ENCODE assay signal across 12 cellular contexts in the genomic region with DNA sequence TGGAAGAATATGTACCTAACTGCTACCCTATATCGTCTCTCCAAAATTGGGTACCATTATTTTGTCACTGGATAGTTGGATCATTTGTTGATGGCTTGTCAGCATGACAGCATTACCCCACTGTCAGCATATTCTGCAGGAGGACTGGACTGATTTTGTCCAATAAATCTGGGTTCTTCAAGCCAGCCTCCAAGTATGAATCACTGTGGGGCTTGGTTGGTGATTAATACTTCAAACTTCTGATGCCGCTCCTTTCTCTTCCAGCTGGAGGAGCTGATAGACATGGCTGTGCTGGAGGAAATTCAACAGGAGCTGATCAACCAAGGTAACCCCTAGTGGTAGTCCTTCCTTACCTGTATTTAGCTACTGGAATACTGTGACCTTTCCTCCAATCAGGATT. TPM values are rescaled to one million over a fixed set of nuclear protein-coding genes. Genes with fewer than 3 reads are reported as not detected.
DNase-seq lines count a peak whose midpoint lies in the region; ATAC-seq, FAIRE-seq and TF ChIP-seq lines count a peak whose summit lies in the region.
"Had no signal": no experiment of that assay in that cellular context is flagged by ENCODE, and none has a peak within 500 bp of the region (broad histone marks: within the 10 kb centered on the region; RNA-seq: fewer than 3 reads in every experiment).

No MANE protein-coding gene starts in this region.

- CTCF ChIA-PET in GM12878 (lab: Yijun Ruan, JAX) = interaction anchor here (1.2 kb wide), 1 partner anchor 17 kb away, joined by 4 read pairs; no protein-coding TSS in a partner anchor
- CTCF ChIA-PET in T-cell (lab: Charles Lee) = no interaction called here

- ATAC-seq in GM12878 (no peak), T-cell (replicated peaks in 1 of 4) (no peak), HG03354 (IDR thresholded peaks at IDR 0.05; ENCODE audit: poor library complexity, severe bottlenecking, unreplicated experiment) (no peak)
- ATAC-seq: psoas muscle had no signal

- H3K9me1 ChIP-seq in keratinocyte (ENCODE audit: control insufficient read depth, extremely low read depth, insufficient read depth, low read length) = no peaks in the 10 kb centered on the region

- H3K9ac ChIP-seq in GM12878 (ENCODE audit: control insufficient read depth, insufficient read depth, low read length) = no peak overlapping the region
- H3K9ac ChIP-seq in keratinocyte (ENCODE audit: control insufficient read depth, extremely low read depth, insufficient read depth, low read length) = no peak overlapping the region

- SMC1A ChIA-PET in GM12878 (lab: Charles Lee; ENCODE audit: uncharacterized antibody, unreplicated experiment) = interaction anchor here (1.5 kb wide), 1 partner anchor 17 kb away, joined by 5 read pairs; a partner anchor contains a TSS

- no peak for TF ChIP-seq RAD21 in GM12878 (IDR thresholded peaks at IDR 0.05; ENCODE audit: insufficient read depth, low read depth, low read length)

- no peaks in the 10 kb centered on the region for H3K9me3 Mint-ChIP-seq in T-cell
- H3K9me3 Mint-ChIP-seq: CD8-positive, alpha-beta memory T cell had no signal

- RAD21 ChIA-PET in GM12878 (lab: Charles Lee; ENCODE audit: unreplicated experiment) = no interaction called here

- TF ChIP-seq CTCF in GM12878 (IDR thresholded peaks at IDR 0.05 in 2 of 3, conservative IDR thresholded peaks at IDR 0.05 in 1 of 3; ENCODE audit: control insufficient read depth in 2 of 3, extremely low read depth in 1 of 3, insufficient read depth in 1 of 3, low read depth in 3 of 3, low read length in 3 of 3) = no peak
- peak; percentile 29 to 54 (median 41) for TF ChIP-seq CTCF in keratinocyte (optimal IDR thresholded peaks at IDR 0.05 in 1 of 3, IDR thresholded peaks at IDR 0.05 in 1 of 3, conservative IDR thresholded peaks at IDR 0.05 in 1 of 3; ENCODE audit: extremely low read depth in 1 of 3, insufficient read depth in 2 of 3, low read length in 3 of 3)
- no peak for TF ChIP-seq CTCF in vagina (IDR thresholded peaks at IDR 0.05)

- TF ChIP-seq POLR2A in GM12878 (IDR thresholded peaks at IDR 0.05; ENCODE audit: low read depth, low read length) = no peak
- TF ChIP-seq POLR2A in vagina (IDR thresholded peaks at IDR 0.05) = no peak

- WGBS in GM12878 (ENCODE audit: insufficient coverage, insufficient replicate concordance, low lambda C conversion rate, missing lambda C conversion rate) = 100% methylated on average over 2 of the region's 2 CpGs

- FAIRE-seq in GM12878 (lab: Jason Lieb, UNC) (no peak), keratinocyte (lab: Jason Lieb, UNC) (peak; percentile 91)

- no peak overlapping the region for H3K27ac ChIP-seq in GM12878 (ENCODE audit: control insufficient read depth, insufficient read depth)
- H3K27ac ChIP-seq in keratinocyte (ENCODE audit: control insufficient read depth, insufficient read depth, low read length) = peak overlapping the region; percentile 56
- no peak overlapping the region for H3K27ac ChIP-seq in vagina
- H3K27ac ChIP-seq: psoas muscle, suprapubic skin had no signal

- peaks cover 47% of the 10 kb centered on the region for H3K79me2 ChIP-seq in GM12878 (ENCODE audit: control insufficient read depth, insufficient read depth, low read length)
- peaks cover 35% of the 10 kb centered on the region for H3K79me2 ChIP-seq in keratinocyte (ENCODE audit: control insufficient read depth, insufficient read depth, low read length)

- no peaks in the 10 kb centered on the region for H3K27me3 ChIP-seq in GM12878 (replicated peaks in 1 of 2; ENCODE audit: control insufficient read depth in 2 of 2, insufficient read depth in 2 of 2, low read length in 1 of 2)
- H3K27me3 ChIP-seq in keratinocyte (ENCODE audit: control insufficient read depth, extremely low read depth, insufficient read depth, low read length) = no peaks in the 10 kb centered on the region
- no peaks in the 10 kb centered on the region for H3K27me3 ChIP-seq in vagina
- H3K27me3 ChIP-seq: suprapubic skin had no signal

- in situ Hi-C loops in GM12878 (cut with MboI) = no loop called here

- TF ChIP-seq EP300 in GM12878 (IDR thresholded peaks at IDR 0.05; ENCODE audit: borderline replicate concordance in 1 of 2, control insufficient read depth in 1 of 2, low read depth in 2 of 2, low read length in 2 of 2) = no peak

- POLR2A ChIA-PET in GM12878 (lab: Charles Lee) (no interaction called here), T-cell (lab: Charles Lee) (no interaction called here)

- no peak overlapping the region for H3K27ac Mint-ChIP-seq in T-cell

- intact Hi-C loops in GM12878 (cut with micrococcal nuclease; ENCODE audit: unreplicated experiment) (no loop called here), vagina (cut with DNase I) (no loop called here)

- H3K4me1 Mint-ChIP-seq in T-cell = peaks cover 21 to 46% (median 43%) of the 10 kb centered on the region in 3 donors

- H3K36me3 Mint-ChIP-seq in T-cell = peaks cover 42% of the 10 kb centered on the region

- dilution Hi-C loops in keratinocyte (cut with MboI; ENCODE audit: extremely low pct_ligation_motif_present, low sequenced_read_pairs) = no loop called here

- H3K4me3 ChIP-seq in GM12878 = no peak overlapping the region
- H3K4me3 ChIP-seq in keratinocyte (ENCODE audit: control insufficient read depth in 2 of 3, extremely low read depth in 1 of 3, insufficient read depth in 2 of 3, low read depth in 1 of 3, low read length in 3 of 3) = peak overlapping the region in 1 of 3 experiments; percentile 30
- no peak overlapping the region for H3K4me3 ChIP-seq in vagina
- H3K4me3 ChIP-seq: psoas muscle, suprapubic skin had no signal

- H3K36me3 ChIP-seq in GM12878 (ENCODE audit: control insufficient read depth in 2 of 2, insufficient read depth in 2 of 2, low read length in 1 of 2) (peaks cover 4 to 22% of the 10 kb centered on the region in 2 experiments), keratinocyte (ENCODE audit: control insufficient read depth in 2 of 2, extremely low read depth in 1 of 2, insufficient read depth in 2 of 2, low read length in 2 of 2) (peaks cover 13 to 25% of the 10 kb centered on the region in 2 experiments), vagina (peaks cover 0 to 42% of the 10 kb centered on the region in 2 donors)

- H3K27me3 Mint-ChIP-seq in T-cell = no peaks in the 10 kb centered on the region

- H3K4me2 ChIP-seq in GM12878 (ENCODE audit: control insufficient read depth, insufficient read depth) (peak overlapping the region; percentile 3; the same call in 1 of the 2 replicates), keratinocyte (ENCODE audit: control insufficient read depth, extremely low read depth, insufficient read depth, low read depth, low read length) (peak overlapping the region; percentile 67)

- no TSS peak for BruUV-seq in GM12878 (replicated peaks; lab: Mats Ljungman, UMichigan)

- DNase-seq in AG20443 (ENCODE audit: low spot score) = peak; percentile 74
- peak; percentile 85 for DNase-seq in HT1080 (ENCODE audit: low read depth)
- DNase-seq in GM12878 (ENCODE audit: low read depth, low spot score) = no peak
- DNase-seq in keratinocyte (ENCODE audit: low read depth, low spot score) = peak; percentile 76
- DNase-seq in T-helper 2 cell = no peak
- DNase-seq in vagina (ENCODE audit: extremely low spot score in 2 of 2) = no peak
- DNase-seq in T-cell = no peak
- DNase-seq: CD8-positive, alpha-beta memory T cell; NCI-H1105; psoas muscle had no signal

- H4K20me1 ChIP-seq in GM12878 (ENCODE audit: control insufficient read depth, insufficient read depth) (no peaks in the 10 kb centered on the region; the same call in 1 of the 2 replicates), keratinocyte (ENCODE audit: control insufficient read depth, extremely low read depth, insufficient read depth, low read length) (no peaks in the 10 kb centered on the region)

- H3K4me3 Mint-ChIP-seq in T-cell = no peak overlapping the region

- H3K9me3 ChIP-seq in GM12878 (replicated peaks; ENCODE audit: control insufficient read depth, insufficient read depth, low read length) (no peaks in the 10 kb centered on the region), keratinocyte (ENCODE audit: control insufficient read depth, low read depth, low read length) (no peaks in the 10 kb centered on the region), vagina (no peaks in the 10 kb centered on the region)
- H3K9me3 ChIP-seq: psoas muscle, suprapubic skin had no signal

- no peak overlapping the region for H2AFZ ChIP-seq in GM12878 (ENCODE audit: control insufficient read depth, low read depth, low read length)
- H2AFZ ChIP-seq in keratinocyte (ENCODE audit: control insufficient read depth, low read length) = no peak overlapping the region

- peaks cover 5% of the 10 kb centered on the region for H3K4me1 ChIP-seq in GM12878 (ENCODE audit: control insufficient read depth, insufficient read depth, low read length)
- H3K4me1 ChIP-seq in keratinocyte (ENCODE audit: control insufficient read depth, extremely low read depth, insufficient read depth, low read length) = peaks cover 31% of the 10 kb centered on the region
- peaks cover 25% of the 10 kb centered on the region for H3K4me1 ChIP-seq in vagina

RNA-seq across cellular contexts. Expression of a gene that starts 2.5 kb away (rescaled TPM):
- 45.8 and 68.7 TPM in 2 replicates for total RNA-seq in HT1080 (2014; rRNA removed; shearing (Covaris generic))
- polyA plus RNA-seq in HT1080 (2015; cell fraction: cytosol; rRNA removed) = 33.7 and 55.8 TPM in 2 replicates
- 51.8 and 60.2 TPM in 2 replicates for polyA plus RNA-seq in HT1080 (2015; cell fraction: nucleus; rRNA removed)
- total RNA-seq in GM12878 (2013; cell fraction: nucleolus; rRNA removed) = 166 and 189 TPM in 2 replicates
- total RNA-seq in GM12878 (2014; rRNA removed) (68.6 and 70.4 TPM in 2 replicates), GM12878 (2014; rRNA removed; fragmentation: Illumina TruSeq; extraction: Trizol) (74.6 and 76.3 TPM in 2 replicates), GM12878 (2021) (44.6 and 45.8 TPM in 2 replicates), vagina (43.5 TPM), T-cell (10 to 100 TPM; 61.5 to 81.0 (median 67.7) TPM)
- 32.9 TPM for polyA plus RNA-seq in GM12878 (2011; ENCODE audit: low read depth)
- polyA plus RNA-seq in GM12878 (2011; rRNA removed) (69.5 and 69.8 TPM in 2 replicates), GM12878 (2014; fragmentation: Illumina TruSeq; extraction: Trizol) (50.2 and 53.3 TPM in 2 replicates), GM12878 (2014; fragmentation: Nextera tagmentation; extraction: Ambion mirVana) (100 to 1,000 TPM; 101 to 109 TPM), GM12878 (2014; rRNA removed) (50.6 and 56.4 TPM in 2 replicates), GM12878 (2016; fragmentation: Nextera tagmentation; extraction: Ambion mirVana) (10 to 100 TPM; 71.5 to 74.8 TPM), keratinocyte (18.5 to 22.5 TPM (median 22.1 TPM) in 3 replicates)
- polyA plus RNA-seq in GM12878 (2011; cell fraction: cytosol; rRNA removed) = 45.4 and 50.3 TPM in 2 replicates
- 60.8 and 64.9 TPM in 2 replicates for polyA plus RNA-seq in GM12878 (2011; cell fraction: nucleus; rRNA removed)
- 35.3 and 37.0 TPM in 2 replicates for polyA plus RNA-seq in GM12878 (2012)
- 39.9 and 44.4 TPM in 2 replicates for polyA minus RNA-seq in GM12878 (2011; rRNA and poly(A)+ RNA removed)
- 15.9 and 16.4 TPM in 2 replicates for polyA minus RNA-seq in GM12878 (2011; cell fraction: cytosol; rRNA and poly(A)+ RNA removed)
- 35.1 and 43.3 TPM in 2 replicates for polyA minus RNA-seq in GM12878 (2011; cell fraction: nucleus; rRNA and poly(A)+ RNA removed)
- polyA plus RNA-seq in keratinocyte (2011; ENCODE audit: low read depth) = 24.3 TPM
- 12.8 and 17.2 TPM in 2 replicates for polyA plus RNA-seq in keratinocyte (2011; cell fraction: cytosol; rRNA removed)
- 30.3 and 33.9 TPM in 2 replicates for polyA plus RNA-seq in keratinocyte (2011; cell fraction: nucleus; rRNA removed)
- 16.8 and 45.4 TPM in 2 replicates for polyA plus RNA-seq in keratinocyte (2012; ENCODE audit: low replicate concordance)
- polyA minus RNA-seq in keratinocyte = 2.6 to 13.3 TPM (median 8.7 TPM) in 3 replicates
- polyA minus RNA-seq in keratinocyte (2011; cell fraction: cytosol; rRNA and poly(A)+ RNA removed) = 8.1 TPM
- 10.9 and 14.0 TPM in 2 replicates for polyA minus RNA-seq in keratinocyte (2011; cell fraction: nucleus; rRNA and poly(A)+ RNA removed)

RNA-seq across cellular contexts. Expression of a gene that starts 3.0 kb away (rescaled TPM):
- total RNA-seq in HT1080 (2014; rRNA removed; shearing (Covaris generic)) = 163 and 219 TPM in 2 replicates
- 73.2 and 83.1 TPM in 2 replicates for polyA plus RNA-seq in HT1080 (2015; cell fraction: cytosol; rRNA removed)
- 63.1 and 77.3 TPM in 2 replicates for polyA plus RNA-seq in HT1080 (2015; cell fraction: nucleus; rRNA removed)
- total RNA-seq in GM12878 (2013; cell fraction: nucleolus; rRNA removed) = 270 and 280 TPM in 2 replicates
- total RNA-seq in GM12878 (2014; rRNA removed) (188 and 189 TPM in 2 replicates), GM12878 (2014; rRNA removed; fragmentation: Illumina TruSeq; extraction: Trizol) (232 and 233 TPM in 2 replicates), GM12878 (2021) (109 and 125 TPM in 2 replicates), vagina (72.2 TPM), T-cell (100 to 1,000 TPM in 2 of 5 donors, 10 to 100 TPM in 3; 88.2 to 124 (median 99.7) TPM)
- polyA plus RNA-seq in GM12878 (2011; ENCODE audit: low read depth) = 35.8 TPM
- polyA plus RNA-seq in GM12878 (2011; rRNA removed) (200 and 238 TPM in 2 replicates), GM12878 (2014; fragmentation: Illumina TruSeq; extraction: Trizol) (244 and 280 TPM in 2 replicates), GM12878 (2014; fragmentation: Nextera tagmentation; extraction: Ambion mirVana) (100 to 1,000 TPM; 110 to 137 TPM), GM12878 (2014; rRNA removed) (153 and 173 TPM in 2 replicates), GM12878 (2016; fragmentation: Nextera tagmentation; extraction: Ambion mirVana) (100 to 1,000 TPM; 188 to 208 TPM), keratinocyte (53.6 to 81.5 TPM (median 64.9 TPM) in 3 replicates)
- 145 and 161 TPM in 2 replicates for polyA plus RNA-seq in GM12878 (2011; cell fraction: cytosol; rRNA removed)
- 127 and 139 TPM in 2 replicates for polyA plus RNA-seq in GM12878 (2011; cell fraction: nucleus; rRNA removed)
- 80.8 and 110 TPM in 2 replicates for polyA plus RNA-seq in GM12878 (2012)
- 258 and 329 TPM in 2 replicates for polyA minus RNA-seq in GM12878 (2011; rRNA and poly(A)+ RNA removed)
- 66.0 and 82.0 TPM in 2 replicates for polyA minus RNA-seq in GM12878 (2011; cell fraction: cytosol; rRNA and poly(A)+ RNA removed)
- 93.5 and 119 TPM in 2 replicates for polyA minus RNA-seq in GM12878 (2011; cell fraction: nucleus; rRNA and poly(A)+ RNA removed)
- polyA plus RNA-seq in keratinocyte (2011; ENCODE audit: low read depth) = 49.1 TPM
- 48.9 and 81.0 TPM in 2 replicates for polyA plus RNA-seq in keratinocyte (2011; cell fraction: cytosol; rRNA removed)
- polyA plus RNA-seq in keratinocyte (2011; cell fraction: nucleus; rRNA removed) = 53.3 and 57.4 TPM in 2 replicates
- 45.7 and 66.6 TPM in 2 replicates for polyA plus RNA-seq in keratinocyte (2012; ENCODE audit: low replicate concordance)
- polyA minus RNA-seq in keratinocyte = 46.5 to 113 TPM (median 52.8 TPM) in 3 replicates
- polyA minus RNA-seq in keratinocyte (2011; cell fraction: cytosol; rRNA and poly(A)+ RNA removed) = 42.4 TPM
- 29.1 and 36.3 TPM in 2 replicates for polyA minus RNA-seq in keratinocyte (2011; cell fraction: nucleus; rRNA and poly(A)+ RNA removed)

RNA-seq across cellular contexts. Expression of a gene that starts 16.4 kb away (rescaled TPM):
- 661 and 738 TPM in 2 replicates for total RNA-seq in HT1080 (2014; rRNA removed; shearing (Covaris generic))
- polyA plus RNA-seq in HT1080 (2015; cell fraction: cytosol; rRNA removed) = 512 and 528 TPM in 2 replicates
- polyA plus RNA-seq in HT1080 (2015; cell fraction: nucleus; rRNA removed) = 281 and 321 TPM in 2 replicates
- 51.2 and 54.9 TPM in 2 replicates for total RNA-seq in GM12878 (2013; cell fraction: nucleolus; rRNA removed)
- total RNA-seq in GM12878 (2014; rRNA removed) (415 and 426 TPM in 2 replicates), GM12878 (2014; rRNA removed; fragmentation: Illumina TruSeq; extraction: Trizol) (629 and 683 TPM in 2 replicates), GM12878 (2021) (411 and 415 TPM in 2 replicates), vagina (97.0 TPM), T-cell (100 to 1,000 TPM in 2 of 5 donors, 10 to 100 TPM in 3; 60.1 to 102 (median 93.5) TPM)
- 296 TPM for polyA plus RNA-seq in GM12878 (2011; ENCODE audit: low read depth)
- polyA plus RNA-seq in GM12878 (2011; rRNA removed) (444 and 610 TPM in 2 replicates), GM12878 (2014; fragmentation: Illumina TruSeq; extraction: Trizol) (592 and 753 TPM in 2 replicates), GM12878 (2014; fragmentation: Nextera tagmentation; extraction: Ambion mirVana) (100 to 1,000 TPM; 124 to 227 TPM), GM12878 (2014; rRNA removed) (381 and 414 TPM in 2 replicates), GM12878 (2016; fragmentation: Nextera tagmentation; extraction: Ambion mirVana) (100 to 1,000 TPM; 945 to 989 TPM), keratinocyte (176 to 431 TPM (median 394 TPM) in 3 replicates)
- polyA plus RNA-seq in GM12878 (2011; cell fraction: cytosol; rRNA removed) = 232 and 273 TPM in 2 replicates
- polyA plus RNA-seq in GM12878 (2011; cell fraction: nucleus; rRNA removed) = 184 and 213 TPM in 2 replicates
- polyA plus RNA-seq in GM12878 (2012) = 238 and 269 TPM in 2 replicates
- polyA minus RNA-seq in GM12878 (2011; rRNA and poly(A)+ RNA removed) = 160 and 234 TPM in 2 replicates
- 111 TPM in 2 replicates for polyA minus RNA-seq in GM12878 (2011; cell fraction: cytosol; rRNA and poly(A)+ RNA removed)
- polyA minus RNA-seq in GM12878 (2011; cell fraction: nucleus; rRNA and poly(A)+ RNA removed) = 34.8 and 40.8 TPM in 2 replicates
- polyA plus RNA-seq in keratinocyte (2011; ENCODE audit: low read depth) = 647 TPM
- polyA plus RNA-seq in keratinocyte (2011; cell fraction: cytosol; rRNA removed) = 302 and 508 TPM in 2 replicates
- 161 and 229 TPM in 2 replicates for polyA plus RNA-seq in keratinocyte (2011; cell fraction: nucleus; rRNA removed)
- 177 and 311 TPM in 2 replicates for polyA plus RNA-seq in keratinocyte (2012; ENCODE audit: low replicate concordance)
- polyA minus RNA-seq in keratinocyte = 60.9 to 239 TPM (median 98.3 TPM) in 3 replicates
- 196 TPM for polyA minus RNA-seq in keratinocyte (2011; cell fraction: cytosol; rRNA and poly(A)+ RNA removed)
- polyA minus RNA-seq in keratinocyte (2011; cell fraction: nucleus; rRNA and poly(A)+ RNA removed) = 30.1 and 49.1 TPM in 2 replicates

RNA-seq across cellular contexts. Expression of a gene that starts 46.3 kb away (rescaled TPM):
- total RNA-seq in HT1080 (2014; rRNA removed; shearing (Covaris generic)) = 13.4 and 26.3 TPM in 2 replicates
- polyA plus RNA-seq in HT1080 (2015; cell fraction: cytosol; rRNA removed) = 17.1 and 21.8 TPM in 2 replicates
- 29.3 and 29.4 TPM in 2 replicates for polyA plus RNA-seq in HT1080 (2015; cell fraction: nucleus; rRNA removed)
- 17.5 and 18.6 TPM in 2 replicates for total RNA-seq in GM12878 (2013; cell fraction: nucleolus; rRNA removed)
- 11.7 and 12.7 TPM in 2 replicates for total RNA-seq in GM12878 (2014; rRNA removed)
- total RNA-seq in GM12878 (2014; rRNA removed; fragmentation: Illumina TruSeq; extraction: Trizol) = 12.4 and 12.8 TPM in 2 replicates
- total RNA-seq in GM12878 (2021) = 30.6 and 33.5 TPM in 2 replicates
- polyA plus RNA-seq in GM12878 (2011; ENCODE audit: low read depth) = 8.1 TPM
- 12.3 and 16.5 TPM in 2 replicates for polyA plus RNA-seq in GM12878 (2011; rRNA removed)
- 16.9 and 18.8 TPM in 2 replicates for polyA plus RNA-seq in GM12878 (2011; cell fraction: cytosol; rRNA removed)
- polyA plus RNA-seq in GM12878 (2011; cell fraction: nucleus; rRNA removed) = 12.3 and 20.4 TPM in 2 replicates
- 11.2 and 11.5 TPM in 2 replicates for polyA plus RNA-seq in GM12878 (2012)
- 32.0 and 33.2 TPM in 2 replicates for polyA plus RNA-seq in GM12878 (2014; fragmentation: Illumina TruSeq; extraction: Trizol)
- 10 to 100 TPM; 12.2 to 13.3 TPM for polyA plus RNA-seq in GM12878 (2014; fragmentation: Nextera tagmentation; extraction: Ambion mirVana)
- polyA plus RNA-seq in GM12878 (2014; rRNA removed) = 24.6 and 24.8 TPM in 2 replicates
- 1 to 10 TPM; 6.5 to 8.5 TPM for polyA plus RNA-seq in GM12878 (2016; fragmentation: Nextera tagmentation; extraction: Ambion mirVana)
- polyA minus RNA-seq in GM12878 (2011; rRNA and poly(A)+ RNA removed) = 27.1 and 28.2 TPM in 2 replicates
- polyA minus RNA-seq in GM12878 (2011; cell fraction: cytosol; rRNA and poly(A)+ RNA removed) = 12.3 and 12.7 TPM in 2 replicates
- 5.7 and 9.2 TPM in 2 replicates for polyA minus RNA-seq in GM12878 (2011; cell fraction: nucleus; rRNA and poly(A)+ RNA removed)
- polyA plus RNA-seq in keratinocyte = 12.3 to 23.1 TPM (median 20.0 TPM) in 3 replicates
- 8.7 TPM for polyA plus RNA-seq in keratinocyte (2011; ENCODE audit: low read depth)
- 14.2 and 15.1 TPM in 2 replicates for polyA plus RNA-seq in keratinocyte (2011; cell fraction: cytosol; rRNA removed)
- 28.0 and 30.3 TPM in 2 replicates for polyA plus RNA-seq in keratinocyte (2011; cell fraction: nucleus; rRNA removed)
- polyA plus RNA-seq in keratinocyte (2012; ENCODE audit: low replicate concordance) = 7.0 and 19.2 TPM in 2 replicates
- 25.4 to 49.2 TPM (median 33.8 TPM) in 3 replicates for polyA minus RNA-seq in keratinocyte
- 19.0 TPM for polyA minus RNA-seq in keratinocyte (2011; cell fraction: cytosol; rRNA and poly(A)+ RNA removed)
- 18.5 and 29.9 TPM in 2 replicates for polyA minus RNA-seq in keratinocyte (2011; cell fraction: nucleus; rRNA and poly(A)+ RNA removed)
- total RNA-seq in vagina = 14.0 TPM
- total RNA-seq in T-cell = 10 to 100 TPM in 3 of 5 donors, 1 to 10 TPM in 2; 7.5 to 13.6 (median 12.0) TPM

Comparison
In these comparisons a context has a peak if more than half of its experiments do, and no peak if none do; other contexts are left out.
1. DNase-seq: peak in AG20443 (single experiment), HT1080 (single experiment) and keratinocyte (single experiment); none in GM12878 (single experiment), T-helper 2 cell (0 of 5), vagina (0 of 2) and T-cell (0 of 34).
2. CTCF ChIP-seq: peak in keratinocyte (3 of 3); none in GM12878 (0 of 3) and vagina (0 of 3).